In genomic region chr2:176646033-176646615, GRCh38 we compare ENCODE assay signal across 26 cellular contexts.
"Had no signal": no experiment of that assay in that cellular context is flagged by ENCODE, and none has a peak within 500 bp of the region (broad histone marks: within the 10 kb centered on the region; RNA-seq: fewer than 3 reads in every experiment).

No MANE protein-coding gene starts in this region.

- H3K27ac ChIP-seq: left lung, lower lobe of right lung, ovary, right atrium auricular region, right lobe of liver, testis, thyroid gland, transverse colon, upper lobe of right lung had no signal

- H3K27ac Mint-ChIP-seq: naive thymus-derived CD8-positive, alpha-beta T cell; nephron; progenitor cell of endocrine pancreas; stimulated activated memory B cell treated with anti-CD40 and anti-IgM and Interleukin-4, amounts not matched to agents 10 μg/mL and 1 μg/mL and 100 μg/mL, for 72 hours; stimulated activated naive CD8-positive, alpha-beta T cell treated with anti-CD3 and anti-CD28 coated beads, Interleukin-15, amount 100 ng/mL, for 72 hours had no signal

- FAIRE-seq: kidney, urothelium cell line had no signal

- H3K9me3 ChIP-seq: left lung, lower lobe of right lung, ovary, right atrium auricular region, right lobe of liver, testis, thyroid gland, transverse colon, upper lobe of right lung had no signal

- H3K4me1 Mint-ChIP-seq: naive thymus-derived CD8-positive, alpha-beta T cell; stimulated activated naive CD8-positive, alpha-beta T cell treated with anti-CD3 and anti-CD28 coated beads, Interleukin-15, amount 100 ng/mL, for 72 hours had no signal

- H3K4me1 ChIP-seq: left lung, lower lobe of right lung, right atrium auricular region, right lobe of liver, thyroid gland, transverse colon, upper lobe of right lung had no signal

- H3K36me3 ChIP-seq: left lung, lower lobe of right lung, ovary, right atrium auricular region, right lobe of liver, thyroid gland, transverse colon, upper lobe of right lung had no signal

- H3K9me3 Mint-ChIP-seq: naive thymus-derived CD8-positive, alpha-beta T cell; nephron; stimulated activated memory B cell treated with anti-CD40 and anti-IgM and Interleukin-4, amounts not matched to agents 10 μg/mL and 1 μg/mL and 100 μg/mL, for 72 hours; stimulated activated naive CD8-positive, alpha-beta T cell treated with anti-CD3 and anti-CD28 coated beads, Interleukin-15, amount 100 ng/mL, for 72 hours had no signal

- DNase-seq: hippocampal formation; kidney; left colon; left lung; lower lobe of right lung; mammary epithelial cell; mesenchymal stem cell; naive thymus-derived CD8-positive, alpha-beta T cell; ovary; right lobe of liver; stimulated activated CD4-positive, alpha-beta T cell treated with anti-CD3 and anti-CD28 coated beads, Interleukin-1b, Interleukin-23, amount 100 ng/mL, for 48 hours; stimulated activated CD4-positive, alpha-beta T cell treated with anti-CD3 and anti-CD28 coated beads, Interleukin-2, amount 100 ng/mL, for 48 hours; stimulated activated CD4-positive, alpha-beta T cell treated with anti-CD3 and anti-CD28 coated beads, Interleukin-4, amount 100 ng/mL, for 4 hours; stimulated activated CD8-positive, alpha-beta memory T cell treated with anti-CD3 and anti-CD28 coated beads, Interleukin-4, amount 100 ng/mL, for 48 hours; stimulated activated naive CD4-positive, alpha-beta T cell treated with Interleukin-2 at 50 U/mL for 16 hours; stimulated activated naive CD8-positive, alpha-beta T cell treated with anti-CD3 and anti-CD28 coated beads, Interleukin-15, amount 100 ng/mL, for 72 hours; testis; thyroid gland; transverse colon; upper lobe of right lung had no signal

- H3K4me3 ChIP-seq: left lung, lower lobe of right lung, ovary, right atrium auricular region, right lobe of liver, smooth muscle cell, testis, thyroid gland, transverse colon, upper lobe of right lung had no signal

- H3K36me3 Mint-ChIP-seq: naive thymus-derived CD8-positive, alpha-beta T cell; stimulated activated memory B cell treated with anti-CD40 and anti-IgM and Interleukin-4, amounts not matched to agents 10 μg/mL and 1 μg/mL and 100 μg/mL, for 72 hours had no signal

- H3K27me3 ChIP-seq: ovary, right atrium auricular region, testis, thyroid gland had no signal

- H3K4me3 Mint-ChIP-seq: naive thymus-derived CD8-positive, alpha-beta T cell; nephron; stimulated activated memory B cell treated with anti-CD40 and anti-IgM and Interleukin-4, amounts not matched to agents 10 μg/mL and 1 μg/mL and 100 μg/mL, for 72 hours; stimulated activated naive CD8-positive, alpha-beta T cell treated with anti-CD3 and anti-CD28 coated beads, Interleukin-15, amount 100 ng/mL, for 72 hours had no signal

- H3K4me2 ChIP-seq: smooth muscle cell had no signal

- ATAC-seq: left colon; left lung; lower lobe of right lung; naive thymus-derived CD8-positive, alpha-beta T cell; right lobe of liver; stimulated activated memory B cell treated with anti-CD40 and anti-IgM and Interleukin-4, amounts not matched to agents 10 μg/mL and 1 μg/mL and 100 μg/mL, for 72 hours; stimulated activated naive CD8-positive, alpha-beta T cell treated with anti-CD3 and anti-CD28 coated beads, Interleukin-15, amount 100 ng/mL, for 72 hours; upper lobe of right lung had no signal
